Comparison of ENCODE assay signal across 7 cellular contexts in the genomic region with DNA sequence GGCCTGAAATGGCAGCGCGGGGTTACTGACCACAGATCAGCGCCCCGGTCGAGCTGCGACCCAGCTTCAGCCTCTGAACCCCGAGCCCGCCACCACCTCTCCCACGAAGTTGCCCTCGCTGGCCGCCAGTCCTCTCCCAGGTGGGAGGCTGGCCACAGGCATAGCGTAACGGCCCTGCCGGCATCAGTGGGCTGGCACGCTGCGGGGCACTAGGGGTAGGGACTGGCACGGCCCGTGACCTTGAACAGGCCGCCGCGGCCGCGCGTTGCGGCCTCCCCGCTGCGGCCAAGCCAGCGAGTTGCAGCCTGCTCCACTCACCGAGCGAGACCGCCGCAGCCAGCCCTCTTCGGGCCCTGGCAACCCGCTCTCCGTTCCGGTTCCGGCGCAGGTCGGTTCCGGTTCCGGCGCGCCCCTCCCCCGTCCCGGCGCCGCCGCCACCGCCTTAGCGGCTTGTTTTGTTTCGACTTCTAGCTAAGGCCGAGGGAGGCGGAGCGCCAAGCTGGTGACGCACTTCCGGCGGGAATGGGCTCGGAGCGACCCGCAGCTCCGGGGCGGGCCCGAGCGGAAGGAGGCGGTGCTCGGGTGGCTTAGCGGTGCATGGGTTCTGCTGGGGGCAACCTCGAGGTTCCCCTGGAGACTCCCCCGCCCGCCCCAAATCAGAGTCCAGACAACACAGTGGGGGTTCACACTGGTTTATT.
DNase-seq lines count a peak whose midpoint lies in the region; ATAC-seq and TF ChIP-seq lines count a peak whose summit lies in the region.

A gene with protein sequence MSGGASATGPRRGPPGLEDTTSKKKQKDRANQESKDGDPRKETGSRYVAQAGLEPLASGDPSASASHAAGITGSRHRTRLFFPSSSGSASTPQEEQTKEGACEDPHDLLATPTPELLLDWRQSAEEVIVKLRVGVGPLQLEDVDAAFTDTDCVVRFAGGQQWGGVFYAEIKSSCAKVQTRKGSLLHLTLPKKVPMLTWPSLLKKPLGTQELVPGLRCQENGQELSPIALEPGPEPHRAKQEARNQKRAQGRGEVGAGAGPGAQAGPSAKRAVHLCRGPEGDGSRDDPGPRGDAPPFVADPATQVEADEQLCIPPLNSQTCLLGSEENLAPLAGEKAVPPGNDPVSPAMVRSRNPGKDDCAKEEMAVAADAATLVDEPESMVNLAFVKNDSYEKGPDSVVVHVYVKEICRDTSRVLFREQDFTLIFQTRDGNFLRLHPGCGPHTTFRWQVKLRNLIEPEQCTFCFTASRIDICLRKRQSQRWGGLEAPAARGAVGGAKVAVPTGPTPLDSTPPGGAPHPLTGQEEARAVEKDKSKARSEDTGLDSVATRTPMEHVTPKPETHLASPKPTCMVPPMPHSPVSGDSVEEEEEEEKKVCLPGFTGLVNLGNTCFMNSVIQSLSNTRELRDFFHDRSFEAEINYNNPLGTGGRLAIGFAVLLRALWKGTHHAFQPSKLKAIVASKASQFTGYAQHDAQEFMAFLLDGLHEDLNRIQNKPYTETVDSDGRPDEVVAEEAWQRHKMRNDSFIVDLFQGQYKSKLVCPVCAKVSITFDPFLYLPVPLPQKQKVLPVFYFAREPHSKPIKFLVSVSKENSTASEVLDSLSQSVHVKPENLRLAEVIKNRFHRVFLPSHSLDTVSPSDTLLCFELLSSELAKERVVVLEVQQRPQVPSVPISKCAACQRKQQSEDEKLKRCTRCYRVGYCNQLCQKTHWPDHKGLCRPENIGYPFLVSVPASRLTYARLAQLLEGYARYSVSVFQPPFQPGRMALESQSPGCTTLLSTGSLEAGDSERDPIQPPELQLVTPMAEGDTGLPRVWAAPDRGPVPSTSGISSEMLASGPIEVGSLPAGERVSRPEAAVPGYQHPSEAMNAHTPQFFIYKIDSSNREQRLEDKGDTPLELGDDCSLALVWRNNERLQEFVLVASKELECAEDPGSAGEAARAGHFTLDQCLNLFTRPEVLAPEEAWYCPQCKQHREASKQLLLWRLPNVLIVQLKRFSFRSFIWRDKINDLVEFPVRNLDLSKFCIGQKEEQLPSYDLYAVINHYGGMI (N-terminal part only) (minus strand): TSS at position 386 of the 698 bp plus-strand sequence. CDS start 1,678 bp downstream, outside the sequence.

- peak; percentile 99 for DNase-seq in GM13976 (ENCODE audit: low spot score)
- DNase-seq in NCI-H2029 treated with DMSO at 0.1 percent for 48 hours (lab: John Stamatoyannopoulos, UW) = peak; percentile 55
- peak; percentile 91 for DNase-seq in T-helper 9 cell
- DNase-seq in astrocyte of the cerebellum (ENCODE audit: low read depth) = peak; percentile 82
- peak; percentile 98 for DNase-seq in hepatic stellate cell (ENCODE audit: low spot score)
- DNase-seq in retinal pigment epithelial cell (ENCODE audit: low read depth) = peak; percentile 75

- H3K4me3 ChIP-seq in astrocyte of the cerebellum (ENCODE audit: low read depth, low read length) = peak within 1 kb of the TSS; percentile 85
- H3K4me3 ChIP-seq in retinal pigment epithelial cell (ENCODE audit: low read length) = peak within 1 kb of the TSS; percentile 86

- TF ChIP-seq CTCF in GM13976 (IDR thresholded peaks at IDR 0.05; ENCODE audit: borderline replicate concordance, control extremely low read depth, extremely low read depth, insufficient read depth, missing control alignments) (no peak), astrocyte of the cerebellum (IDR thresholded peaks at IDR 0.05; ENCODE audit: low read depth, low read length, missing control alignments) (no peak), retinal pigment epithelial cell (conservative IDR thresholded peaks at IDR 0.05; ENCODE audit: low read depth, low read length) (no peak)

- in situ Hi-C loops in GM13976 (cut with MboI; ENCODE audit: low sequenced_read_pairs, unreplicated experiment) (no loop called here), astrocyte of the cerebellum (cut with HindIII; ENCODE audit: low sequenced_read_pairs) (no loop called here)

- ATAC-seq in HG02798 (IDR thresholded peaks at IDR 0.05; ENCODE audit: poor library complexity, unreplicated experiment) = peak; percentile 91

Comparison
In these comparisons a context has a peak if more than half of its experiments do, and no peak if none do; other contexts are left out.
1. Peak in every context shown above with its lines: DNase-seq, ATAC-seq and H3K4me3 ChIP-seq.